1 cellular context compared by ENCODE assay signal in the genomic region with DNA sequence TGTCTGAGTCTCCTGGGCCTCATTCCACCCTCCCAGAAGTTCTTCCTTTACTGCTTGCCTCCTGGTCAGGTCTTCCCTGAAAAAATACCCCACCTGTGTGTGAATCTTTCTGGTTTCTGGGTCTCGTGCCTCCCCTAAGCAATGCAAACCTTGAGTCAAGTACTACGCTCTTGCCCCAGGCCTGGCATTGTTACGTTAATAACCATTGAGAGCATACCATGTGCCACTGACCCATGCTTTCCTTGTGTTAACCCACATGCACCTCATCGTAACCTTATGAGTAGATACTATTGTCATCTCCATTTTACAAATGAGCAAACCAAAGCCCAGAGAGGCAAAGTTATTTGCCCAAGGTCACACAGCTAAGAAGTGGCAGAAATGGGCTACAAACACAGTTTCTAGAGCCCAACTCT.
TF ChIP-seq lines count a peak whose summit lies in the region.

No MANE protein-coding gene starts in this region.

TF ChIP-seq in HepG2, 621 proteins besides CTCF, POLR2A, EP300 and RAD21 (continued from another document):
- TF ChIP-seq, protein P1, sequence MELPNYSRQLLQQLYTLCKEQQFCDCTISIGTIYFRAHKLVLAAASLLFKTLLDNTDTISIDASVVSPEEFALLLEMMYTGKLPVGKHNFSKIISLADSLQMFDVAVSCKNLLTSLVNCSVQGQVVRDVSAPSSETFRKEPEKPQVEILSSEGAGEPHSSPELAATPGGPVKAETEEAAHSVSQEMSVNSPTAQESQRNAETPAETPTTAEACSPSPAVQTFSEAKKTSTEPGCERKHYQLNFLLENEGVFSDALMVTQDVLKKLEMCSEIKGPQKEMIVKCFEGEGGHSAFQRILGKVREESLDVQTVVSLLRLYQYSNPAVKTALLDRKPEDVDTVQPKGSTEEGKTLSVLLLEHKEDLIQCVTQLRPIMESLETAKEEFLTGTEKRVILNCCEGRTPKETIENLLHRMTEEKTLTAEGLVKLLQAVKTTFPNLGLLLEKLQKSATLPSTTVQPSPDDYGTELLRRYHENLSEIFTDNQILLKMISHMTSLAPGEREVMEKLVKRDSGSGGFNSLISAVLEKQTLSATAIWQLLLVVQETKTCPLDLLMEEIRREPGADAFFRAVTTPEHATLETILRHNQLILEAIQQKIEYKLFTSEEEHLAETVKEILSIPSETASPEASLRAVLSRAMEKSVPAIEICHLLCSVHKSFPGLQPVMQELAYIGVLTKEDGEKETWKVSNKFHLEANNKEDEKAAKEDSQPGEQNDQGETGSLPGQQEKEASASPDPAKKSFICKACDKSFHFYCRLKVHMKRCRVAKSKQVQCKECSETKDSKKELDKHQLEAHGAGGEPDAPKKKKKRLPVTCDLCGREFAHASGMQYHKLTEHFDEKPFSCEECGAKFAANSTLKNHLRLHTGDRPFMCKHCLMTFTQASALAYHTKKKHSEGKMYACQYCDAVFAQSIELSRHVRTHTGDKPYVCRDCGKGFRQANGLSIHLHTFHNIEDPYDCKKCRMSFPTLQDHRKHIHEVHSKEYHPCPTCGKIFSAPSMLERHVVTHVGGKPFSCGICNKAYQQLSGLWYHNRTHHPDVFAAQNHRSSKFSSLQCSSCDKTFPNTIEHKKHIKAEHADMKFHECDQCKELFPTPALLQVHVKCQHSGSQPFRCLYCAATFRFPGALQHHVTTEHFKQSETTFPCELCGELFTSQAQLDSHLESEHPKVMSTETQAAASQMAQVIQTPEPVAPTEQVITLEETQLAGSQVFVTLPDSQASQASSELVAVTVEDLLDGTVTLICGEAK (IDR thresholded peaks at IDR 0.05), result no peak
- TF ChIP-seq, protein P1 (CRISPR knock-in tag; IDR thresholded peaks at IDR 0.05), result 0 out of 2 replicates have a peak, but pooled peaks have one; percentile 17
- TF ChIP-seq ADNP (CRISPR knock-in tag; IDR thresholded peaks at IDR 0.05), result peak; percentile 61; the same call in 1 of the 2 replicates
- TF ChIP-seq, protein P2, sequence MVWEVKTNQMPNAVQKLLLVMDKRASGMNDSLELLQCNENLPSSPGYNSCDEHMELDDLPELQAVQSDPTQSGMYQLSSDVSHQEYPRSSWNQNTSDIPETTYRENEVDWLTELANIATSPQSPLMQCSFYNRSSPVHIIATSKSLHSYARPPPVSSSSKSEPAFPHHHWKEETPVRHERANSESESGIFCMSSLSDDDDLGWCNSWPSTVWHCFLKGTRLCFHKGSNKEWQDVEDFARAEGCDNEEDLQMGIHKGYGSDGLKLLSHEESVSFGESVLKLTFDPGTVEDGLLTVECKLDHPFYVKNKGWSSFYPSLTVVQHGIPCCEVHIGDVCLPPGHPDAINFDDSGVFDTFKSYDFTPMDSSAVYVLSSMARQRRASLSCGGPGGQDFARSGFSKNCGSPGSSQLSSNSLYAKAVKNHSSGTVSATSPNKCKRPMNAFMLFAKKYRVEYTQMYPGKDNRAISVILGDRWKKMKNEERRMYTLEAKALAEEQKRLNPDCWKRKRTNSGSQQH (CRISPR knock-in tag; IDR thresholded peaks at IDR 0.05; ENCODE audit: low read depth), result 0 out of 2 replicates have a peak, but pooled peaks have one; percentile 1
- 0 out of 2 replicates have a peak, but pooled peaks have one; percentile 9 for TF ChIP-seq FOXO1 (CRISPR knock-in tag; IDR thresholded peaks at IDR 0.05)
- TF ChIP-seq ZNF768 (CRISPR knock-in tag; IDR thresholded peaks at IDR 0.05), result peak; percentile 94; the same call in 1 of the 2 replicates
